ENCODE assay signal across 1 cellular context in the genomic region with DNA sequence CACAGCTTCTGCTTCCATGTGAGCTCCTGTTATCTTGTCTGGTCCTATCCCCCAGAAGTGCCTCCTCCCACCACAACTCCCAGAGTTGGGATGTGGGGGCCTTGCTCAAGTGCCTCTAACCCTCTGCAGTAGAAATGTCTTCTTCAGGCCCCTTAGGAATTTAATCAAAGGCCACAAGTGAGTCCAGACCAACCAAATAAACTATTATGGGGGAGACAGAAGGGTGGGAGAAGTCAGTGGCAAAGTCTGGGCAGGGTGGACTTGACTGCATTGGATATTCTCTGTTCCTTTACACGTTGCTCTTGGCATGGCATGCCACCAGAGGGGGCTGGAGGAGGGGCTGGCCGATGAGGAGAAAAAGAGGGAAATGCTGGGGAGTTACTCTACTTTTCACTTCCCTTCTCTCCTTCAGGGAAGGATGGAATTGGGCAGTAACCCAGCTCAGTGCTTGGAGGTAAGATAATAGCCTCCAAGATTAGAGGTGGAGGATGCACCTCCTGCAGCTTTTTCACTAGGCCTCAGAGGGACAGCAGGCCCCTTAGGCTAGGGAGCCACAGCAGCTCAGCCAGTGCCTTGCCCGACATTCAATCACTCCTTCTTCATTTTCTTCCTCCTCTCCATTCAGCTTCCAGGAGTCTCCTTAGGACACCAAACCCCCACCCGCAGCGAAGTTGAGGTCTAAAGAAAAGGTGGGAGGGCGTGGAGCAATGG.
TF ChIP-seq lines count a peak whose summit lies in the region.

No MANE protein-coding gene starts in this region.

TF ChIP-seq in GM12878, 131 proteins besides CTCF, POLR2A, EP300 and RAD21:
- no peak for TF ChIP-seq NRF1 (conservative IDR thresholded peaks at IDR 0.05; ENCODE audit: low read depth, low read length)
- peak; percentile 15; the same call in 1 of the 2 replicates for TF ChIP-seq SMC3 (IDR thresholded peaks at IDR 0.05; ENCODE audit: borderline replicate concordance, low read length)
- no peak for TF ChIP-seq MXI1 (IDR thresholded peaks at IDR 0.05; ENCODE audit: low read depth, low read length)
- 0 out of 2 replicates have a peak, but pooled peaks have one; percentile 17 for TF ChIP-seq CREB1 (IDR thresholded peaks at IDR 0.05; ENCODE audit: low read depth)
- TF ChIP-seq POU2F2 (IDR thresholded peaks at IDR 0.05; ENCODE audit: borderline replicate concordance, low read depth, low read length): peak; percentile 19; the same call in 1 of the 3 replicates
- TF ChIP-seq KDM1A (IDR thresholded peaks at IDR 0.05; ENCODE audit: borderline replicate concordance): no peak
- peak; percentile 51; the same call in 1 of the 2 replicates for TF ChIP-seq SPI1 (IDR thresholded peaks at IDR 0.05; ENCODE audit: borderline replicate concordance, insufficient read depth, low read depth, low read length)
